Comparison of ENCODE assay signal across 17 cellular contexts in the genomic region with DNA sequence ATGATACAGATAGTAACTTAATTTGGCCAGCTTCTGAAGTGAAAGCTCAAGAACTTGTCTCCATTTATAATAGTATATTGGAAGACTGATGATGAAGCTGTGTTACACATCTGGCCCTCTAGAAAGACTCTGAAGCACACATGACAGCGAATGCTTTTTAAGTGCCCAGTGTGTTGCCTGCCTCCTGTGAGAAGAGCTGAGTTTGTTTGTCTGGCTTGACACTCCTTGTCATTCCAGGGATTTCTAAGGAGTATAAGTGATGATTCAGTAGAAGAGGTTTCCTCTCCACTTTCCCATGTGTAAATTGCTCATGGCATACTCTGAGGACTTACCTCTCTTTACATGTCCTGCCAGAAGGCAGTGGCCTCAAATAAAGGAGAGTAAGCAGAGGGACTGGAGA. TPM values are rescaled to one million over a fixed set of nuclear protein-coding genes. Genes with fewer than 3 reads are reported as not detected.
A peak's percentile ranks its signal among the peaks of the same experiment; 100 is the strongest.
DNase-seq lines count a peak whose midpoint lies in the region; ATAC-seq and TF ChIP-seq lines count a peak whose summit lies in the region.
"Had no signal": no experiment of that assay in that cellular context is flagged by ENCODE, and none has a peak within 500 bp of the region (broad histone marks: within the 10 kb centered on the region; RNA-seq: fewer than 3 reads in every experiment).

No MANE protein-coding gene starts in this region.

- H3K9me3 ChIP-seq in SJSA1 (replicated peaks) (no peaks in the 10 kb centered on the region), psoas muscle (no peaks in the 10 kb centered on the region)
- H3K9me3 ChIP-seq: adrenal gland, right lobe of liver had no signal

- H3K4me1 ChIP-seq in SJSA1 (replicated peaks) (peaks cover 47% of the 10 kb centered on the region), psoas muscle (peaks cover 13% of the 10 kb centered on the region)
- H3K4me1 ChIP-seq: right lobe of liver had no signal

- no peak overlapping the region for H3K4me3 Mint-ChIP-seq in progenitor cell of endocrine pancreas (ENCODE audit: low read depth)
- H3K4me3 Mint-ChIP-seq: activated T-cell treated with anti-CD3 and anti-CD28 coated beads, Interleukin-2, amount 50 U/mL, for 24 hours; CD8-positive, alpha-beta memory T cell; immature natural killer cell had no signal

- intact Hi-C loops in psoas muscle (cut with DNase I) = no loop called here

- H3K36me3 ChIP-seq in SJSA1 (peaks cover 85% of the 10 kb centered on the region), psoas muscle (ENCODE audit: insufficient read depth in 1 of 2, low read depth in 1 of 2) (peaks cover 0 to 60% of the 10 kb centered on the region in 2 donors)

- ATAC-seq in psoas muscle = peak in 2 of 4 donors; percentile 43 to 53
- ATAC-seq: right lobe of liver; stimulated activated naive CD8-positive, alpha-beta T cell treated with anti-CD3 and anti-CD28 coated beads, Interleukin-15, Interleukin-2, amounts not matched to agents 100 U/mL and 50 U/mL, for 24 hours had no signal

- TF ChIP-seq CTCF in foreskin fibroblast (IDR thresholded peaks at IDR 0.05; ENCODE audit: low read depth, low read length) (no peak), psoas muscle (IDR thresholded peaks at IDR 0.05) (no peak), progenitor cell of endocrine pancreas (IDR thresholded peaks at IDR 0.05; ENCODE audit: unreplicated experiment) (no peak)

- H3K9me3 Mint-ChIP-seq in progenitor cell of endocrine pancreas (ENCODE audit: low read depth) = no peaks in the 10 kb centered on the region
- H3K9me3 Mint-ChIP-seq: activated T-cell treated with anti-CD3 and anti-CD28 coated beads, Interleukin-2, amount 50 U/mL, for 24 hours; CD8-positive, alpha-beta memory T cell had no signal

- H3K27ac ChIP-seq in SJSA1 (peak overlapping the region; percentile 32), psoas muscle (peak overlapping the region; percentile 10)
- H3K27ac ChIP-seq: adrenal gland, right lobe of liver had no signal

- H3K4me3 ChIP-seq in SJSA1 = no peak overlapping the region
- H3K4me3 ChIP-seq in foreskin fibroblast (ENCODE audit: low read depth in 1 of 2, low read length in 2 of 2) = no peak overlapping the region
- no peak overlapping the region for H3K4me3 ChIP-seq in psoas muscle
- H3K4me3 ChIP-seq: adrenal gland, dorsolateral prefrontal cortex, right lobe of liver had no signal

- DNase-seq in ELR (ENCODE audit: low read depth) = peak; percentile 85
- DNase-seq in SJSA1 (ENCODE audit: low read depth in 1 of 2, low spot score in 2 of 2) = peak in 1 of 2 experiments; percentile 56
- DNase-seq in foreskin fibroblast = peak; percentile 39 to 48
- DNase-seq in psoas muscle = no peak
- no peak for DNase-seq in NCI-H524 treated with DMSO at 0.1 percent for 48 hours (lab: John Stamatoyannopoulos, UW)
- DNase-seq in hypothalamus (lab: John Stamatoyannopoulos, UW) = no peak
- no peak for DNase-seq in progenitor cell of endocrine pancreas (ENCODE audit: low spot score, unreplicated experiment)
- no peak for DNase-seq in OCI-M1 (lab: John Stamatoyannopoulos, UW)
- DNase-seq: activated T-cell treated with anti-CD3 and anti-CD28 coated beads, Interleukin-2, amount 50 U/mL, for 24 hours; adrenal gland; CD8-positive, alpha-beta memory T cell; dorsolateral prefrontal cortex; immature natural killer cell; NCI-H2171; right lobe of liver; stimulated activated naive CD8-positive, alpha-beta T cell treated with anti-CD3 and anti-CD28 coated beads, Interleukin-15, Interleukin-2, amounts not matched to agents 100 U/mL and 50 U/mL, for 24 hours; T-helper 1 cell had no signal

- no peaks in the 10 kb centered on the region for H3K27me3 ChIP-seq in SJSA1 (replicated peaks)
- H3K27me3 ChIP-seq in psoas muscle (ENCODE audit: insufficient read depth in 3 of 3, low read length in 2 of 3) = no peaks in the 10 kb centered on the region
- H3K27me3 ChIP-seq: adrenal gland, dorsolateral prefrontal cortex, right lobe of liver had no signal

- no peaks in the 10 kb centered on the region for H3K27me3 Mint-ChIP-seq in progenitor cell of endocrine pancreas
- H3K27me3 Mint-ChIP-seq: CD8-positive, alpha-beta memory T cell had no signal

- peaks cover 35% of the 10 kb centered on the region for H3K36me3 Mint-ChIP-seq in progenitor cell of endocrine pancreas (ENCODE audit: insufficient read depth)

- 93 to 97% (median 95%) methylated on average over 1 of the region's 1 CpG for WGBS in psoas muscle, 3 donors

- no peaks in the 10 kb centered on the region for H3K4me1 Mint-ChIP-seq in progenitor cell of endocrine pancreas (ENCODE audit: low read depth)

- H3K27ac Mint-ChIP-seq in progenitor cell of endocrine pancreas = no peak overlapping the region
- H3K27ac Mint-ChIP-seq: activated T-cell treated with anti-CD3 and anti-CD28 coated beads, Interleukin-2, amount 50 U/mL, for 24 hours; immature natural killer cell had no signal

RNA-seq across cellular contexts. Expression of a gene that starts 30.4 kb away (rescaled TPM):
- 0.21 TPM in 1 of 2 replicates, not detected in the other for total RNA-seq in SJSA1 (2014; rRNA removed; shearing (Covaris generic))
- total RNA-seq in psoas muscle (under 1 TPM in 3 of 4 donors, not detected in 1; 0.19 to 0.28 (median 0.22) TPM), progenitor cell of endocrine pancreas (not detected in 2 replicates)
- polyA plus RNA-seq in psoas muscle = under 1 TPM; 0.03 to 0.21 (median 0.14) TPM
- total RNA-seq: CD8-positive, alpha-beta memory T cell had no signal
- polyA plus RNA-seq: CD8-positive, alpha-beta memory T cell; immature natural killer cell had no signal

Comparison
In these comparisons a context has a peak if more than half of its experiments do, and no peak if none do; other contexts are left out.
1. DNase-seq: peak in ELR (single experiment) and foreskin fibroblast (2 of 2); none in psoas muscle (0 of 2), NCI-H524 treated with DMSO at 0.1 percent for 48 hours (single experiment), hypothalamus (0 of 51), progenitor cell of endocrine pancreas (single experiment) and OCI-M1 (single experiment).